ENCODE assay signal across 23 cellular contexts in genomic region chr3:129908417-129908816, GRCh38. TPM values are rescaled to one million over a fixed set of nuclear protein-coding genes. Genes with fewer than 3 reads are reported as not detected.
A peak's percentile ranks its signal among the peaks of the same experiment; 100 is the strongest.
DNase-seq lines count a peak whose midpoint lies in the region; FAIRE-seq and TF ChIP-seq lines count a peak whose summit lies in the region.
"Had no signal": no experiment of that assay in that cellular context is flagged by ENCODE, and none has a peak within 500 bp of the region (broad histone marks: within the 10 kb centered on the region; RNA-seq: fewer than 3 reads in every experiment).

No MANE protein-coding gene starts in this region.

- peaks cover 4% of the 10 kb centered on the region for H3K4me1 Mint-ChIP-seq in astrocyte (ENCODE audit: low read depth, unreplicated experiment)
- H3K4me1 Mint-ChIP-seq in activated CD4-positive, alpha-beta T cell treated with anti-CD3 and anti-CD28 coated beads, Interleukin-2, amount 10 ng/mL, durations not matched to agents 7 days and 5 days, result no peaks in the 10 kb centered on the region
- H3K4me1 Mint-ChIP-seq: endodermal cell; naive thymus-derived CD4-positive, alpha-beta T cell had no signal

- 69 to 79% methylated on average over 1 of the region's 1 CpG for WGBS in thyroid gland, 2 donors

- no peak for TF ChIP-seq CTCF in astrocyte (IDR thresholded peaks at IDR 0.05; ENCODE audit: insufficient read depth, low read depth, low read length)
- no peak for TF ChIP-seq CTCF in A673 (conservative IDR thresholded peaks at IDR 0.05; ENCODE audit: low read depth, low read length)
- TF ChIP-seq CTCF in thyroid gland (IDR thresholded peaks at IDR 0.05), result no peak

- intact Hi-C loops in A673 (cut with micrococcal nuclease; ENCODE audit: unreplicated experiment), result no loop called here
- intact Hi-C loops in thyroid gland (cut with DNase I), result no loop called here

- peaks cover 18% of the 10 kb centered on the region for H3K9me3 ChIP-seq in astrocyte (ENCODE audit: insufficient read depth, low read depth, low read length)
- peaks cover 19% of the 10 kb centered on the region for H3K9me3 ChIP-seq in A673 (ENCODE audit: low read depth, low read length, poor library complexity, severe bottlenecking)
- H3K9me3 ChIP-seq in thyroid gland, result no peaks in the 10 kb centered on the region

- POLR2A ChIA-PET in activated CD4-positive, alpha-beta T cell treated with anti-CD3 and anti-CD28 coated beads, Interleukin-2, amount 10 ng/mL, durations not matched to agents 7 days and 5 days (lab: Charles Lee), result no interaction called here
- POLR2A ChIA-PET in A673 (lab: Charles Lee; ENCODE audit: low non-redundant PET), result no interaction called here

- H3K4me3 Mint-ChIP-seq in astrocyte (ENCODE audit: unreplicated experiment), result no peak overlapping the region
- H3K4me3 Mint-ChIP-seq in activated CD4-positive, alpha-beta T cell treated with anti-CD3 and anti-CD28 coated beads, Interleukin-2, amount 10 ng/mL, durations not matched to agents 7 days and 5 days, result no peak overlapping the region
- H3K4me3 Mint-ChIP-seq: activated naive CD4-positive, alpha-beta T cell treated with anti-CD3 and anti-CD28 coated beads for 36 hours; endodermal cell; memory B cell; naive thymus-derived CD4-positive, alpha-beta T cell had no signal

- no peak overlapping the region for H3K27ac Mint-ChIP-seq in astrocyte (ENCODE audit: unreplicated experiment)
- H3K27ac Mint-ChIP-seq in activated CD4-positive, alpha-beta T cell treated with anti-CD3 and anti-CD28 coated beads, Interleukin-2, amount 10 ng/mL, durations not matched to agents 7 days and 5 days, result no peak overlapping the region
- H3K27ac Mint-ChIP-seq: activated naive CD4-positive, alpha-beta T cell treated with anti-CD3 and anti-CD28 coated beads for 36 hours; endodermal cell; memory B cell; naive thymus-derived CD4-positive, alpha-beta T cell had no signal

- peak; percentile 81 for DNase-seq in A172 (ENCODE audit: low spot score)
- peak; percentile 96 for DNase-seq in HT-29 (ENCODE audit: low spot score)
- DNase-seq in astrocyte (ENCODE audit: low read depth), result peak; percentile 15
- DNase-seq in lung microvascular endothelial cell (ENCODE audit: low read depth in 2 of 2), result peak; percentile 22 to 29
- no peak for DNase-seq in NCI-H1048 (lab: John Stamatoyannopoulos, UW)
- DNase-seq in activated CD4-positive, alpha-beta T cell treated with anti-CD3 and anti-CD28 coated beads, Interleukin-2, amount 10 ng/mL, durations not matched to agents 7 days and 5 days, result no peak
- no peak for DNase-seq in A673 (ENCODE audit: low spot score)
- no peak for DNase-seq in thyroid gland
- DNase-seq: activated CD4-positive, alpha-beta T cell treated with anti-CD3 and anti-CD28 coated beads for 48 hours; activated naive CD4-positive, alpha-beta T cell treated with anti-CD3 and anti-CD28 coated beads for 36 hours; endodermal cell; kidney; naive thymus-derived CD4-positive, alpha-beta T cell; NCI-H1694; NCI-H2171 treated with DMSO at 0.1 percent for 48 hours; NCI-H524; nucleus accumbens; Peyer's patch; retina had no signal

- H3K36me3 ChIP-seq in astrocyte (ENCODE audit: insufficient read depth, low read length) (no peaks in the 10 kb centered on the region), A673 (ENCODE audit: insufficient read depth, low read length, poor library complexity, severe bottlenecking) (peaks cover 19% of the 10 kb centered on the region), thyroid gland (no peaks in the 10 kb centered on the region)
- H3K36me3 ChIP-seq: Peyer's patch had no signal

- H3K9me3 Mint-ChIP-seq in astrocyte (ENCODE audit: unreplicated experiment), result peaks cover 35% of the 10 kb centered on the region
- H3K9me3 Mint-ChIP-seq in activated CD4-positive, alpha-beta T cell treated with anti-CD3 and anti-CD28 coated beads, Interleukin-2, amount 10 ng/mL, durations not matched to agents 7 days and 5 days, result peaks cover 34% of the 10 kb centered on the region

- no peaks in the 10 kb centered on the region for H4K20me1 ChIP-seq in astrocyte (ENCODE audit: insufficient read depth, low read length)

- CTCF ChIA-PET in activated CD4-positive, alpha-beta T cell treated with anti-CD3 and anti-CD28 coated beads, Interleukin-2, amount 10 ng/mL, durations not matched to agents 7 days and 5 days (lab: Charles Lee), result interaction anchor here (1.0 to 1.1 kb wide), 3 partner anchors 9 to 94 kb away, joined by 3 to 6 read pairs (median 4); no protein-coding TSS in a partner anchor
- CTCF ChIA-PET in A673 (lab: Charles Lee), result no interaction called here

- H2AFZ ChIP-seq in astrocyte (ENCODE audit: low read depth, low read length), result no peak overlapping the region

- no peak overlapping the region for H3K4me3 ChIP-seq in astrocyte (ENCODE audit: insufficient read depth, low read depth, low read length)
- H3K4me3 ChIP-seq in A673 (ENCODE audit: low read depth, low read length, poor library complexity, severe bottlenecking), result no peak overlapping the region
- no peak overlapping the region for H3K4me3 ChIP-seq in thyroid gland (replicated peaks in 1 of 3)
- H3K4me3 ChIP-seq: coronary artery, gastroesophageal sphincter, Peyer's patch, SK-N-MC had no signal

- H3K27ac ChIP-seq in astrocyte (ENCODE audit: low read depth, low read length) (no peak overlapping the region), A673 (ENCODE audit: low read depth, low read length, poor library complexity, severe bottlenecking) (no peak overlapping the region), thyroid gland (no peak overlapping the region)
- H3K27ac ChIP-seq: coronary artery, gastroesophageal sphincter, Peyer's patch, SK-N-MC had no signal

- no peak overlapping the region for H3K4me2 ChIP-seq in astrocyte (ENCODE audit: low read length)

- H3K4me1 ChIP-seq in astrocyte (ENCODE audit: insufficient read depth, low read length), result no peaks in the 10 kb centered on the region
- no peaks in the 10 kb centered on the region for H3K4me1 ChIP-seq in A673 (ENCODE audit: insufficient read depth, low read length, poor library complexity, severe bottlenecking)
- H3K4me1 ChIP-seq in thyroid gland, result no peaks in the 10 kb centered on the region
- H3K4me1 ChIP-seq: gastroesophageal sphincter, Peyer's patch had no signal

- H3K79me2 ChIP-seq in astrocyte (ENCODE audit: insufficient read depth, low read length), result no peaks in the 10 kb centered on the region

- H3K9ac ChIP-seq in astrocyte (ENCODE audit: low read length), result no peak overlapping the region

- H3K27me3 Mint-ChIP-seq in astrocyte (ENCODE audit: low read depth, unreplicated experiment), result no peaks in the 10 kb centered on the region
- H3K27me3 Mint-ChIP-seq in activated CD4-positive, alpha-beta T cell treated with anti-CD3 and anti-CD28 coated beads, Interleukin-2, amount 10 ng/mL, durations not matched to agents 7 days and 5 days, result no peaks in the 10 kb centered on the region

- TF ChIP-seq POLR2A in thyroid gland (IDR thresholded peaks at IDR 0.05), result no peak

- peaks cover 28% of the 10 kb centered on the region for H3K36me3 Mint-ChIP-seq in astrocyte (ENCODE audit: low read depth, unreplicated experiment)
- H3K36me3 Mint-ChIP-seq in activated CD4-positive, alpha-beta T cell treated with anti-CD3 and anti-CD28 coated beads, Interleukin-2, amount 10 ng/mL, durations not matched to agents 7 days and 5 days (ENCODE audit: low read depth), result peaks cover 20% of the 10 kb centered on the region

- H3K27me3 ChIP-seq in astrocyte (ENCODE audit: insufficient read depth, low read length), result no peaks in the 10 kb centered on the region
- H3K27me3 ChIP-seq in A673 (replicated peaks; ENCODE audit: insufficient read depth, low read depth, low read length, poor library complexity), result no peaks in the 10 kb centered on the region
- H3K27me3 ChIP-seq in thyroid gland, result no peaks in the 10 kb centered on the region
- H3K27me3 ChIP-seq: gastroesophageal sphincter, Peyer's patch had no signal

- FAIRE-seq in astrocyte (lab: Jason Lieb, UNC), result no peak
- FAIRE-seq: kidney had no signal

- BruUV-seq in A673 (replicated peaks; lab: Mats Ljungman, UMichigan), result no TSS peak

RNA-seq across cellular contexts. Expression of gene TMCC1, which starts 14.9 kb away (rescaled TPM):
- total RNA-seq in A172 (2014; rRNA removed; shearing (Covaris generic)), result 9.0 and 14.7 TPM in 2 replicates
- total RNA-seq in HT-29 (2014; rRNA removed; shearing (Covaris generic)), result 7.1 and 8.1 TPM in 2 replicates
- total RNA-seq in astrocyte, result 36.4 and 37.9 TPM in 2 replicates
- total RNA-seq in lung microvascular endothelial cell, result 18.1 and 58.7 TPM in 2 replicates
- total RNA-seq in activated CD4-positive, alpha-beta T cell treated with anti-CD3 and anti-CD28 coated beads, Interleukin-2, amount 10 ng/mL, durations not matched to agents 7 days and 5 days, result 10 to 100 TPM; 14.9 to 18.7 TPM
- 29.4 and 32.8 TPM in 2 replicates for total RNA-seq in A673 (2021)
- 10 to 100 TPM; 24.3 to 41.7 (median 31.1) TPM for total RNA-seq in thyroid gland

Comparison
In these comparisons a context has a peak if more than half of its experiments do, and no peak if none do; other contexts are left out.
1. DNase-seq: peak in A172 (single experiment), HT-29 (single experiment), astrocyte (single experiment) and lung microvascular endothelial cell (2 of 2); none in NCI-H1048 (single experiment), activated CD4-positive, alpha-beta T cell treated with anti-CD3 and anti-CD28 coated beads, Interleukin-2, amount 10 ng/mL, durations not matched to agents 7 days and 5 days (single experiment), A673 (single experiment) and thyroid gland (0 of 2).